1 cellular context compared by ENCODE assay signal in genomic region chr4:56387023-56388001, GRCh38.
A peak's percentile ranks its signal among the peaks of the same experiment; 100 is the strongest.
TF ChIP-seq lines count a peak whose summit lies in the region.

Gene AASDH (minus strand): TSS chr4:56387491. CDS start chr4:56384299, 3,192 bp downstream.

TF ChIP-seq in K562, 482 proteins besides CTCF, POLR2A, EP300 and RAD21 (continued from another document and continues in another):
- TF ChIP-seq ZNF512 (tag; IDR thresholded peaks at IDR 0.05) (no peak), MED1 (CRISPR knock-in tag; IDR thresholded peaks at IDR 0.05; ENCODE audit: borderline replicate concordance) (no peak), ESRRA (IDR thresholded peaks at IDR 0.05; ENCODE audit: borderline replicate concordance, low read depth) (no peak; the same call in 1 of the 2 replicates), ZNF12 (CRISPR knock-in tag; IDR thresholded peaks at IDR 0.05) (no peak), ZFPM2 (CRISPR knock-in tag; IDR thresholded peaks at IDR 0.05) (no peak), COPS2 (conservative IDR thresholded peaks at IDR 0.05) (no peak), MEF2A (IDR thresholded peaks at IDR 0.05; ENCODE audit: control insufficient read depth, low read depth, low read length) (no peak), ZNF277 (CRISPR knock-in tag; IDR thresholded peaks at IDR 0.05; ENCODE audit: borderline replicate concordance) (no peak), ZNF511 (CRISPR knock-in tag; IDR thresholded peaks at IDR 0.05) (peak; percentile 33; the same call in 1 of the 2 replicates), ZC3H8 (IDR thresholded peaks at IDR 0.05) (no peak; the same call in 1 of the 2 replicates), HMG20B (CRISPR knock-in tag; IDR thresholded peaks at IDR 0.05) (no peak), MIER1 (IDR thresholded peaks at IDR 0.05; ENCODE audit: low read depth) (no peak), GTF2B (IDR thresholded peaks at IDR 0.05; ENCODE audit: extremely low read depth, insufficient read length) (peak; percentile 69), ZNF75A (CRISPR knock-in tag; IDR thresholded peaks at IDR 0.05) (no peak), SMAD4 (CRISPR knock-in tag; conservative IDR thresholded peaks at IDR 0.05) (peak; percentile 59), ZNF41 (CRISPR knock-in tag; conservative IDR thresholded peaks at IDR 0.05) (no peak), POLR3A (IDR thresholded peaks at IDR 0.05; ENCODE audit: borderline replicate concordance, extremely low read depth, insufficient read depth, insufficient read length) (no peak), ZFP30 (CRISPR knock-in tag; IDR thresholded peaks at IDR 0.05; ENCODE audit: borderline replicate concordance) (no peak), TSC22D4 (tag; IDR thresholded peaks at IDR 0.05) (no peak), TAF15 (IDR thresholded peaks at IDR 0.05; ENCODE audit: low read depth, low read length) (no peak), CTCFL (IDR thresholded peaks at IDR 0.05; ENCODE audit: borderline replicate concordance, insufficient read depth, low read depth, low read length, poor library complexity, severe bottlenecking) (no peak), KLF13 (tag; IDR thresholded peaks at IDR 0.05; ENCODE audit: borderline replicate concordance, low read depth) (no peak), TOE1 (IDR thresholded peaks at IDR 0.05; ENCODE audit: borderline replicate concordance) (peak; percentile 75; the same call in 1 of the 2 replicates), TOE1 (CRISPR knock-in tag; IDR thresholded peaks at IDR 0.05; ENCODE audit: borderline replicate concordance, low read depth) (no peak), ZBTB17 (CRISPR knock-in tag; IDR thresholded peaks at IDR 0.05) (peak; percentile 52; the same call in 1 of the 2 replicates), SMAD2 (IDR thresholded peaks at IDR 0.05; ENCODE audit: low read depth, low read length) (no peak), RAD51 (IDR thresholded peaks at IDR 0.05; ENCODE audit: borderline replicate concordance, low read depth) (no peak), MAFG (tag; conservative IDR thresholded peaks at IDR 0.05) (no peak), LCOR (CRISPR knock-in tag; IDR thresholded peaks at IDR 0.05) (peak; percentile 71; the same call in 1 of the 2 replicates), ZNF764 (CRISPR knock-in tag; IDR thresholded peaks at IDR 0.05; ENCODE audit: low read depth) (0 out of 2 replicates have a peak, but pooled peaks have one; percentile 31), HOMEZ (CRISPR knock-in tag; IDR thresholded peaks at IDR 0.05) (no peak), MLLT1 (IDR thresholded peaks at IDR 0.05) (peak in 1 of 2 experiments; percentile 75; a peak in 2 of 4 replicates), PTRF (tag; IDR thresholded peaks at IDR 0.05) (no peak), TCF7L2 (IDR thresholded peaks at IDR 0.05; ENCODE audit: low read depth, low read length) (no peak), FOXJ3 (CRISPR knock-in tag; IDR thresholded peaks at IDR 0.05) (no peak), PHF21A (IDR thresholded peaks at IDR 0.05; ENCODE audit: borderline replicate concordance, low read depth) (no peak)
- TF ChIP-seq, protein P1, sequence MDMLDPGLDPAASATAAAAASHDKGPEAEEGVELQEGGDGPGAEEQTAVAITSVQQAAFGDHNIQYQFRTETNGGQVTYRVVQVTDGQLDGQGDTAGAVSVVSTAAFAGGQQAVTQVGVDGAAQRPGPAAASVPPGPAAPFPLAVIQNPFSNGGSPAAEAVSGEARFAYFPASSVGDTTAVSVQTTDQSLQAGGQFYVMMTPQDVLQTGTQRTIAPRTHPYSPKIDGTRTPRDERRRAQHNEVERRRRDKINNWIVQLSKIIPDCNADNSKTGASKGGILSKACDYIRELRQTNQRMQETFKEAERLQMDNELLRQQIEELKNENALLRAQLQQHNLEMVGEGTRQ (CRISPR knock-in tag; IDR thresholded peaks at IDR 0.05), result no peak
- TF ChIP-seq, protein P2, sequence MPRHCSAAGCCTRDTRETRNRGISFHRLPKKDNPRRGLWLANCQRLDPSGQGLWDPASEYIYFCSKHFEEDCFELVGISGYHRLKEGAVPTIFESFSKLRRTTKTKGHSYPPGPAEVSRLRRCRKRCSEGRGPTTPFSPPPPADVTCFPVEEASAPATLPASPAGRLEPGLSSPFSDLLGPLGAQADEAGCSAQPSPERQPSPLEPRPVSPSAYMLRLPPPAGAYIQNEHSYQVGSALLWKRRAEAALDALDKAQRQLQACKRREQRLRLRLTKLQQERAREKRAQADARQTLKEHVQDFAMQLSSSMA (CRISPR knock-in tag; IDR thresholded peaks at IDR 0.05), result no peak
- TF ChIP-seq, protein P3, sequence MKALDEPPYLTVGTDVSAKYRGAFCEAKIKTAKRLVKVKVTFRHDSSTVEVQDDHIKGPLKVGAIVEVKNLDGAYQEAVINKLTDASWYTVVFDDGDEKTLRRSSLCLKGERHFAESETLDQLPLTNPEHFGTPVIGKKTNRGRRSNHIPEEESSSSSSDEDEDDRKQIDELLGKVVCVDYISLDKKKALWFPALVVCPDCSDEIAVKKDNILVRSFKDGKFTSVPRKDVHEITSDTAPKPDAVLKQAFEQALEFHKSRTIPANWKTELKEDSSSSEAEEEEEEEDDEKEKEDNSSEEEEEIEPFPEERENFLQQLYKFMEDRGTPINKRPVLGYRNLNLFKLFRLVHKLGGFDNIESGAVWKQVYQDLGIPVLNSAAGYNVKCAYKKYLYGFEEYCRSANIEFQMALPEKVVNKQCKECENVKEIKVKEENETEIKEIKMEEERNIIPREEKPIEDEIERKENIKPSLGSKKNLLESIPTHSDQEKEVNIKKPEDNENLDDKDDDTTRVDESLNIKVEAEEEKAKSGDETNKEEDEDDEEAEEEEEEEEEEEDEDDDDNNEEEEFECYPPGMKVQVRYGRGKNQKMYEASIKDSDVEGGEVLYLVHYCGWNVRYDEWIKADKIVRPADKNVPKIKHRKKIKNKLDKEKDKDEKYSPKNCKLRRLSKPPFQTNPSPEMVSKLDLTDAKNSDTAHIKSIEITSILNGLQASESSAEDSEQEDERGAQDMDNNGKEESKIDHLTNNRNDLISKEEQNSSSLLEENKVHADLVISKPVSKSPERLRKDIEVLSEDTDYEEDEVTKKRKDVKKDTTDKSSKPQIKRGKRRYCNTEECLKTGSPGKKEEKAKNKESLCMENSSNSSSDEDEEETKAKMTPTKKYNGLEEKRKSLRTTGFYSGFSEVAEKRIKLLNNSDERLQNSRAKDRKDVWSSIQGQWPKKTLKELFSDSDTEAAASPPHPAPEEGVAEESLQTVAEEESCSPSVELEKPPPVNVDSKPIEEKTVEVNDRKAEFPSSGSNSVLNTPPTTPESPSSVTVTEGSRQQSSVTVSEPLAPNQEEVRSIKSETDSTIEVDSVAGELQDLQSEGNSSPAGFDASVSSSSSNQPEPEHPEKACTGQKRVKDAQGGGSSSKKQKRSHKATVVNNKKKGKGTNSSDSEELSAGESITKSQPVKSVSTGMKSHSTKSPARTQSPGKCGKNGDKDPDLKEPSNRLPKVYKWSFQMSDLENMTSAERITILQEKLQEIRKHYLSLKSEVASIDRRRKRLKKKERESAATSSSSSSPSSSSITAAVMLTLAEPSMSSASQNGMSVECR (CRISPR knock-in tag; IDR thresholded peaks at IDR 0.05), result peak; percentile 86
- TF ChIP-seq, protein P4, sequence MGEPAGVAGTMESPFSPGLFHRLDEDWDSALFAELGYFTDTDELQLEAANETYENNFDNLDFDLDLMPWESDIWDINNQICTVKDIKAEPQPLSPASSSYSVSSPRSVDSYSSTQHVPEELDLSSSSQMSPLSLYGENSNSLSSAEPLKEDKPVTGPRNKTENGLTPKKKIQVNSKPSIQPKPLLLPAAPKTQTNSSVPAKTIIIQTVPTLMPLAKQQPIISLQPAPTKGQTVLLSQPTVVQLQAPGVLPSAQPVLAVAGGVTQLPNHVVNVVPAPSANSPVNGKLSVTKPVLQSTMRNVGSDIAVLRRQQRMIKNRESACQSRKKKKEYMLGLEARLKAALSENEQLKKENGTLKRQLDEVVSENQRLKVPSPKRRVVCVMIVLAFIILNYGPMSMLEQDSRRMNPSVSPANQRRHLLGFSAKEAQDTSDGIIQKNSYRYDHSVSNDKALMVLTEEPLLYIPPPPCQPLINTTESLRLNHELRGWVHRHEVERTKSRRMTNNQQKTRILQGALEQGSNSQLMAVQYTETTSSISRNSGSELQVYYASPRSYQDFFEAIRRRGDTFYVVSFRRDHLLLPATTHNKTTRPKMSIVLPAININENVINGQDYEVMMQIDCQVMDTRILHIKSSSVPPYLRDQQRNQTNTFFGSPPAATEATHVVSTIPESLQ (CRISPR knock-in tag; IDR thresholded peaks at IDR 0.05), result no peak
- TF ChIP-seq, protein P5, sequence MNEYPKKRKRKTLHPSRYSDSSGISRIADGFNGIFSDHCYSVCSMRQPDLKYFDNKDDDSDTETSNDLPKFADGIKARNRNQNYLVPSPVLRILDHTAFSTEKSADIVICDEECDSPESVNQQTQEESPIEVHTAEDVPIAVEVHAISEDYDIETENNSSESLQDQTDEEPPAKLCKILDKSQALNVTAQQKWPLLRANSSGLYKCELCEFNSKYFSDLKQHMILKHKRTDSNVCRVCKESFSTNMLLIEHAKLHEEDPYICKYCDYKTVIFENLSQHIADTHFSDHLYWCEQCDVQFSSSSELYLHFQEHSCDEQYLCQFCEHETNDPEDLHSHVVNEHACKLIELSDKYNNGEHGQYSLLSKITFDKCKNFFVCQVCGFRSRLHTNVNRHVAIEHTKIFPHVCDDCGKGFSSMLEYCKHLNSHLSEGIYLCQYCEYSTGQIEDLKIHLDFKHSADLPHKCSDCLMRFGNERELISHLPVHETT (CRISPR knock-in tag; conservative IDR thresholded peaks at IDR 0.05 in 1 of 2, IDR thresholded peaks at IDR 0.05 in 1 of 2), result no peak
- TF ChIP-seq, protein P6, sequence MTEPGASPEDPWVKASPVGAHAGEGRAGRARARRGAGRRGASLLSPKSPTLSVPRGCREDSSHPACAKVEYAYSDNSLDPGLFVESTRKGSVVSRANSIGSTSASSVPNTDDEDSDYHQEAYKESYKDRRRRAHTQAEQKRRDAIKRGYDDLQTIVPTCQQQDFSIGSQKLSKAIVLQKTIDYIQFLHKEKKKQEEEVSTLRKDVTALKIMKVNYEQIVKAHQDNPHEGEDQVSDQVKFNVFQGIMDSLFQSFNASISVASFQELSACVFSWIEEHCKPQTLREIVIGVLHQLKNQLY (CRISPR knock-in tag; conservative IDR thresholded peaks at IDR 0.05), result no peak
